In genomic region chr16:17768257-17768656, GRCh38 we compare ENCODE assay signal across 19 cellular contexts.
A peak's percentile ranks its signal among the peaks of the same experiment; 100 is the strongest.
DNase-seq lines count a peak whose midpoint lies in the region; ATAC-seq, FAIRE-seq and TF ChIP-seq lines count a peak whose summit lies in the region.
"Had no signal": no experiment of that assay in that cellular context is flagged by ENCODE, and none has a peak within 500 bp of the region (broad histone marks: within the 10 kb centered on the region; RNA-seq: fewer than 3 reads in every experiment).

No MANE protein-coding gene starts in this region.

- DNase-seq in GM23338 (ENCODE audit: low spot score): no peak
- DNase-seq in astrocyte (ENCODE audit: low read depth): peak; percentile 87
- DNase-seq in fibroblast of the aortic adventitia (ENCODE audit: low read depth): peak; percentile 67
- DNase-seq in skeletal muscle cell (ENCODE audit: low read depth): peak; percentile 83
- DNase-seq in Right ventricle myocardium inferior (ENCODE audit: missing footprints): no peak
- DNase-seq in left ventricle myocardium superior: no peak
- DNase-seq: activated CD4-positive, alpha-beta T cell treated with anti-CD3 and anti-CD28 coated beads for 1 hour; activated CD8-positive, alpha-beta memory T cell treated with anti-CD3 and anti-CD28 coated beads, Interleukin-2, amount 50 U/mL, for 4 hours; body of pancreas; CD4-positive, CD25-positive, alpha-beta regulatory T cell; DMS79 treated with DMSO at 0.1 percent for 48 hours; NCI-H774; RPMI8226; sigmoid colon; stimulated activated CD4-positive, alpha-beta T cell treated with anti-CD3 and anti-CD28 coated beads, Interleukin-4, amount 100 ng/mL, for 4 hours had no signal

- intact Hi-C loops in Right ventricle myocardium inferior (cut with DNase I): no loop called here
- intact Hi-C loops in left ventricle myocardium superior (cut with micrococcal nuclease): no loop called here

- H3K4me2 ChIP-seq in GM23338: peak overlapping the region; percentile 30; the same call in 1 of the 2 replicates
- peak overlapping the region; percentile 11 for H3K4me2 ChIP-seq in astrocyte (ENCODE audit: low read length)

- H3K36me3 ChIP-seq in GM23338 (ENCODE audit: insufficient read depth): no peaks in the 10 kb centered on the region
- no peaks in the 10 kb centered on the region for H3K36me3 ChIP-seq in astrocyte (ENCODE audit: insufficient read depth, low read length)
- H3K36me3 ChIP-seq: HAP-1, sigmoid colon had no signal

- no peak overlapping the region for H3K27ac ChIP-seq in GM23338 (ENCODE audit: low read depth)
- no peak overlapping the region for H3K27ac ChIP-seq in astrocyte (ENCODE audit: low read depth, low read length)
- H3K27ac ChIP-seq: body of pancreas, sigmoid colon had no signal

- ATAC-seq in GM23338: no peak
- ATAC-seq in Right ventricle myocardium inferior: no peak
- no peak for ATAC-seq in HG02981 (IDR thresholded peaks at IDR 0.05; ENCODE audit: unreplicated experiment)
- no peak for ATAC-seq in left ventricle myocardium superior
- ATAC-seq in GM21529 (IDR thresholded peaks at IDR 0.05; ENCODE audit: unreplicated experiment): no peak
- ATAC-seq: body of pancreas had no signal

- H3K79me2 ChIP-seq in GM23338 (replicated peaks; ENCODE audit: insufficient read depth) (no peaks in the 10 kb centered on the region), astrocyte (ENCODE audit: insufficient read depth, low read length) (no peaks in the 10 kb centered on the region)

- H3K4me1 ChIP-seq in GM23338 (ENCODE audit: insufficient read depth) (no peaks in the 10 kb centered on the region; the same call in 1 of the 2 replicates), astrocyte (ENCODE audit: insufficient read depth, low read length) (no peaks in the 10 kb centered on the region)
- H3K4me1 ChIP-seq: body of pancreas, HAP-1, sigmoid colon had no signal

- H3K4me1 Mint-ChIP-seq in GM23338: peaks cover 6% of the 10 kb centered on the region
- peaks cover 16% of the 10 kb centered on the region for H3K4me1 Mint-ChIP-seq in astrocyte (ENCODE audit: low read depth, unreplicated experiment)
- H3K4me1 Mint-ChIP-seq: CD4-positive, CD25-positive, alpha-beta regulatory T cell had no signal

- FAIRE-seq in astrocyte (lab: Jason Lieb, UNC): peak; percentile 41

- no peak overlapping the region for H3K9ac ChIP-seq in astrocyte (ENCODE audit: low read length)

- H3K9me3 Mint-ChIP-seq in GM23338 (peaks cover 9% of the 10 kb centered on the region), astrocyte (ENCODE audit: unreplicated experiment) (peaks cover 4% of the 10 kb centered on the region)
- H3K9me3 Mint-ChIP-seq: T-helper 1 cell treated with Interleukin-12 subunit alpha and Interleukin-12 subunit beta and Interleukin-4 antibody, amounts not matched to agents 30 μg/mL and 1 μg/mL, for 36 hours had no signal

- H3K27ac Mint-ChIP-seq in GM23338 (peak overlapping the region; percentile 10; the same call in 1 of the 2 replicates), astrocyte (ENCODE audit: unreplicated experiment) (peak overlapping the region; percentile 22)
- H3K27ac Mint-ChIP-seq: CD4-positive, CD25-positive, alpha-beta regulatory T cell; T-helper 1 cell treated with Interleukin-12 subunit alpha and Interleukin-12 subunit beta and Interleukin-4 antibody, amounts not matched to agents 30 μg/mL and 1 μg/mL, for 36 hours had no signal

- H3K27me3 ChIP-seq in GM23338 (ENCODE audit: insufficient read depth) (no peaks in the 10 kb centered on the region), astrocyte (ENCODE audit: insufficient read depth, low read length) (no peaks in the 10 kb centered on the region)
- H3K27me3 ChIP-seq: body of pancreas, sigmoid colon had no signal

- no peak overlapping the region; the same call in 1 of the 2 replicates for H2AFZ ChIP-seq in GM23338
- no peak overlapping the region for H2AFZ ChIP-seq in astrocyte (ENCODE audit: low read depth, low read length)

- H3K9me3 ChIP-seq in astrocyte (ENCODE audit: insufficient read depth, low read depth, low read length): no peaks in the 10 kb centered on the region
- H3K9me3 ChIP-seq: body of pancreas, HAP-1, sigmoid colon had no signal

- peaks cover 6% of the 10 kb centered on the region; the same call in 1 of the 3 replicates for H3K36me3 Mint-ChIP-seq in GM23338 (ENCODE audit: low read depth)
- no peaks in the 10 kb centered on the region for H3K36me3 Mint-ChIP-seq in astrocyte (ENCODE audit: low read depth, unreplicated experiment)
- H3K36me3 Mint-ChIP-seq: CD4-positive, CD25-positive, alpha-beta regulatory T cell had no signal

- no peaks in the 10 kb centered on the region for H4K20me1 ChIP-seq in GM23338 (replicated peaks; ENCODE audit: insufficient read depth)
- H4K20me1 ChIP-seq in astrocyte (ENCODE audit: insufficient read depth, low read length): no peaks in the 10 kb centered on the region

- TF ChIP-seq CTCF in GM23338 (conservative IDR thresholded peaks at IDR 0.05; ENCODE audit: low read depth in 2 of 2): no peak
- TF ChIP-seq CTCF in astrocyte (IDR thresholded peaks at IDR 0.05; ENCODE audit: insufficient read depth, low read depth, low read length): no peak
- TF ChIP-seq CTCF in fibroblast of the aortic adventitia (IDR thresholded peaks at IDR 0.05; ENCODE audit: insufficient read depth, low read length): no peak

- H3F3A ChIP-seq in GM23338 (replicated peaks; ENCODE audit: low read depth): no peaks in the 10 kb centered on the region

- H3K4me3 Mint-ChIP-seq in GM23338: no peak overlapping the region
- no peak overlapping the region for H3K4me3 Mint-ChIP-seq in astrocyte (ENCODE audit: unreplicated experiment)
- H3K4me3 Mint-ChIP-seq: CD4-positive, CD25-positive, alpha-beta regulatory T cell; T-helper 1 cell treated with Interleukin-12 subunit alpha and Interleukin-12 subunit beta and Interleukin-4 antibody, amounts not matched to agents 30 μg/mL and 1 μg/mL, for 36 hours had no signal

- H3K4me3 ChIP-seq in GM23338: no peak overlapping the region
- no peak overlapping the region for H3K4me3 ChIP-seq in astrocyte (ENCODE audit: insufficient read depth, low read depth, low read length)
- no peak overlapping the region for H3K4me3 ChIP-seq in fibroblast of the aortic adventitia (ENCODE audit: low read depth, low read length)
- no peak overlapping the region for H3K4me3 ChIP-seq in skeletal muscle cell (ENCODE audit: low read depth, low read length)
- H3K4me3 ChIP-seq: body of pancreas, HAP-1, sigmoid colon had no signal

- H3K9me2 ChIP-seq in GM23338 (ENCODE audit: insufficient read depth): peaks cover 6% of the 10 kb centered on the region; the same call in 1 of the 2 replicates

- H3K27me3 Mint-ChIP-seq in GM23338 (ENCODE audit: insufficient read depth, low read depth, poor library complexity) (peaks cover 6% of the 10 kb centered on the region), astrocyte (ENCODE audit: low read depth, unreplicated experiment) (no peaks in the 10 kb centered on the region)

TF ChIP-seq in GM23338, 12 proteins besides CTCF, POLR2A, EP300 and RAD21:
- TF ChIP-seq JUNB (IDR thresholded peaks at IDR 0.05; ENCODE audit: unreplicated experiment): no peak
- TF ChIP-seq, protein P1, sequence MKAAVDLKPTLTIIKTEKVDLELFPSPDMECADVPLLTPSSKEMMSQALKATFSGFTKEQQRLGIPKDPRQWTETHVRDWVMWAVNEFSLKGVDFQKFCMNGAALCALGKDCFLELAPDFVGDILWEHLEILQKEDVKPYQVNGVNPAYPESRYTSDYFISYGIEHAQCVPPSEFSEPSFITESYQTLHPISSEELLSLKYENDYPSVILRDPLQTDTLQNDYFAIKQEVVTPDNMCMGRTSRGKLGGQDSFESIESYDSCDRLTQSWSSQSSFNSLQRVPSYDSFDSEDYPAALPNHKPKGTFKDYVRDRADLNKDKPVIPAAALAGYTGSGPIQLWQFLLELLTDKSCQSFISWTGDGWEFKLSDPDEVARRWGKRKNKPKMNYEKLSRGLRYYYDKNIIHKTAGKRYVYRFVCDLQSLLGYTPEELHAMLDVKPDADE (IDR thresholded peaks at IDR 0.05): no peak
- TF ChIP-seq EZH2 (IDR thresholded peaks at IDR 0.05; ENCODE audit: low read depth, unreplicated experiment): no peak
- no peak for TF ChIP-seq NANOG (IDR thresholded peaks at IDR 0.05; ENCODE audit: borderline replicate concordance)
- no peak for TF ChIP-seq ZNF114 (CRISPR knock-in tag; IDR thresholded peaks at IDR 0.05)
- TF ChIP-seq CREB1 (CRISPR knock-in tag; IDR thresholded peaks at IDR 0.05; ENCODE audit: low read depth): no peak
- TF ChIP-seq REST (IDR thresholded peaks at IDR 0.05; ENCODE audit: unreplicated experiment): no peak
- no peak for TF ChIP-seq ZNF331 (CRISPR knock-in tag; IDR thresholded peaks at IDR 0.05; ENCODE audit: low read depth)

Comparison
In these comparisons a context has a peak if more than half of its experiments do, and no peak if none do; other contexts are left out.
1. DNase-seq: peak in astrocyte (single experiment), fibroblast of the aortic adventitia (single experiment) and skeletal muscle cell (single experiment); none in GM23338 (single experiment), Right ventricle myocardium inferior (single experiment) and left ventricle myocardium superior (single experiment).